ENCODE assay signal across 8 cellular contexts in genomic region chr2:179263460-179264237, GRCh38. TPM values are rescaled to one million over a fixed set of nuclear protein-coding genes. Genes with fewer than 3 reads are reported as not detected.
DNase-seq lines count a peak whose midpoint lies in the region; ATAC-seq and TF ChIP-seq lines count a peak whose summit lies in the region.

No MANE protein-coding gene starts in this region.

- peak; percentile 10 for ATAC-seq in memory B cell (ENCODE audit: low read depth)

- no peaks in the 10 kb centered on the region for H3K9me3 ChIP-seq in subcutaneous abdominal adipose tissue (ENCODE audit: control insufficient read depth in 5 of 5, low read length in 5 of 5)

- DNase-seq in SKM-1 treated with dmso at 0.1 percent for 144 hours (lab: John Stamatoyannopoulos, UW; ENCODE audit: unreplicated experiment) (peak; percentile 7), SKM-1 (lab: John Stamatoyannopoulos, UW; ENCODE audit: unreplicated experiment) (no peak), HFF-Myc (ENCODE audit: extremely low read depth, low read depth) (no peak), NAMALWA (ENCODE audit: low spot score) (peak; percentile 68), endothelial cell (ENCODE audit: low spot score) (peak; percentile 42), memory B cell (ENCODE audit: low spot score in 2 of 2) (peak in 1 of 2 donors; percentile 38)
- DNase-seq in activated CD4-positive, CD25-positive, alpha-beta regulatory T cell treated with anti-CD3 and anti-CD28 coated beads, Interleukin-2, amount 50 U/mL, for 72 hours: peak; percentile 42

- H3K36me3 ChIP-seq in subcutaneous abdominal adipose tissue (ENCODE audit: control insufficient read depth in 5 of 5, insufficient read depth in 5 of 5, low read length in 5 of 5): no peaks in the 10 kb centered on the region

- H3K4me3 ChIP-seq in HFF-Myc (replicated peaks; ENCODE audit: low read depth, low read length) (peak overlapping the region; percentile 72), subcutaneous abdominal adipose tissue (ENCODE audit: low read depth in 1 of 5, low read length in 5 of 5) (peak overlapping the region; percentile 83 to 94 (median 88))

- H3K4me1 Mint-ChIP-seq in endothelial cell (ENCODE audit: unreplicated experiment): peaks cover 10% of the 10 kb centered on the region
- peaks cover 19% of the 10 kb centered on the region for H3K4me1 Mint-ChIP-seq in memory B cell

- H3K27me3 Mint-ChIP-seq in endothelial cell (ENCODE audit: unreplicated experiment) (peaks cover 13% of the 10 kb centered on the region), memory B cell (no peaks in the 10 kb centered on the region)

- peak overlapping the region; percentile 81 for H3K27ac Mint-ChIP-seq in endothelial cell (ENCODE audit: unreplicated experiment)
- peak overlapping the region; percentile 88 for H3K27ac Mint-ChIP-seq in memory B cell

- H3K9me3 Mint-ChIP-seq in endothelial cell (ENCODE audit: unreplicated experiment): no peaks in the 10 kb centered on the region
- no peaks in the 10 kb centered on the region for H3K9me3 Mint-ChIP-seq in memory B cell

- H3K27me3 ChIP-seq in subcutaneous abdominal adipose tissue (ENCODE audit: control insufficient read depth in 5 of 5, insufficient read depth in 4 of 5, low read length in 5 of 5): no peaks in the 10 kb centered on the region

- peaks cover 3% of the 10 kb centered on the region for H3K36me3 Mint-ChIP-seq in endothelial cell (ENCODE audit: low read depth, unreplicated experiment)
- H3K36me3 Mint-ChIP-seq in memory B cell: no peaks in the 10 kb centered on the region

- peak overlapping the region; percentile 78 to 98 (median 92) for H3K9ac ChIP-seq in subcutaneous abdominal adipose tissue (ENCODE audit: low read length in 5 of 5)

- H3K4me1 ChIP-seq in subcutaneous abdominal adipose tissue (ENCODE audit: control insufficient read depth in 5 of 5, insufficient read depth in 5 of 5, low read length in 5 of 5): peaks cover 0 to 65% (median 48%) of the 10 kb centered on the region in 5 donors

- H3K4me3 Mint-ChIP-seq in endothelial cell (ENCODE audit: unreplicated experiment) (peak overlapping the region; percentile 97), memory B cell (peak overlapping the region; percentile 92)

- H3K27ac ChIP-seq in subcutaneous abdominal adipose tissue (ENCODE audit: low read depth, low read length): peak overlapping the region; percentile 98

- no peak for TF ChIP-seq CTCF in HFF-Myc (IDR thresholded peaks at IDR 0.05; ENCODE audit: low read depth, low read length, missing control alignments)
- no peak for TF ChIP-seq CTCF in endothelial cell (IDR thresholded peaks at IDR 0.05; ENCODE audit: unreplicated experiment)

RNA-seq across cellular contexts. Expression of gene SESTD1, which starts 1.0 kb away (rescaled TPM):
- 92.4 TPM for total RNA-seq in endothelial cell (ENCODE audit: unreplicated experiment)

Comparison
In these comparisons a context has a peak if more than half of its experiments do, and no peak if none do; other contexts are left out.
1. DNase-seq: peak in SKM-1 treated with dmso at 0.1 percent for 144 hours (single experiment), NAMALWA (single experiment), activated CD4-positive, CD25-positive, alpha-beta regulatory T cell treated with anti-CD3 and anti-CD28 coated beads, Interleukin-2, amount 50 U/mL, for 72 hours (single experiment) and endothelial cell (single experiment); none in SKM-1 (single experiment) and HFF-Myc (single experiment).